12 cellular contexts compared by ENCODE assay signal in the genomic region with DNA sequence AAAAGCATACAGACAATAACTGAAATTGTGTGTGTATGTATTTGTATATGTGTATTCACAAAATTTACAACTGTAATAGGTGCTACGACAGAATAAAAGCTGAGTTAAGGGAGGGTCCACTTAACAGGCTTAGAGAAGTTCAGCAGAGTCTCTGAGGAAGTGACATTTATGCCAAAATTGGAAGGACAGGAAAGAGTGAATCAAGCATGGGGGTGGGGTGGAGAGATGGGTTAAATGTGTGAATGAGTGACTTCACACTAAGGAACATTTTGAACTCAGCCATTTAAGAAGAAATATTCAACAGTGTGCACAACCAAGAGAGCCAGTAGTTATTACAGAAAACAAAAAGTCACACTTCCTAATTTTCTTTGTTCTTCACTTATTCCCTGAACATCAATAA. TPM values are rescaled to one million over a fixed set of nuclear protein-coding genes. Genes with fewer than 3 reads are reported as not detected.
DNase-seq lines count a peak whose midpoint lies in the region; ATAC-seq and TF ChIP-seq lines count a peak whose summit lies in the region.
"Had no signal": no experiment of that assay in that cellular context is flagged by ENCODE, and none has a peak within 500 bp of the region (broad histone marks: within the 10 kb centered on the region; RNA-seq: fewer than 3 reads in every experiment).

No MANE protein-coding gene starts in this region.

- no peaks in the 10 kb centered on the region for H3K36me3 Mint-ChIP-seq in activated naive CD8-positive, alpha-beta T cell treated with anti-CD3 and anti-CD28 coated beads, Interleukin-2, amount 50 U/mL, for 24 hours (ENCODE audit: low read depth)
- H3K36me3 Mint-ChIP-seq: type B pancreatic cell had no signal

- no peaks in the 10 kb centered on the region for H3K9me3 Mint-ChIP-seq in activated naive CD8-positive, alpha-beta T cell treated with anti-CD3 and anti-CD28 coated beads, Interleukin-2, amount 50 U/mL, for 24 hours
- H3K9me3 Mint-ChIP-seq: type B pancreatic cell had no signal

- TF ChIP-seq CTCF in breast epithelium (IDR thresholded peaks at IDR 0.05), result no peak
- no peak for TF ChIP-seq CTCF in omental fat pad (IDR thresholded peaks at IDR 0.05)

- H3K9me3 ChIP-seq in BLaER1 (no peaks in the 10 kb centered on the region), breast epithelium (no peaks in the 10 kb centered on the region)
- H3K9me3 ChIP-seq: Caco-2 had no signal

- H3K27ac Mint-ChIP-seq in activated naive CD8-positive, alpha-beta T cell treated with anti-CD3 and anti-CD28 coated beads, Interleukin-2, amount 50 U/mL, for 24 hours, result peak overlapping the region; percentile 61
- H3K27ac Mint-ChIP-seq: activated T-helper 17 cell treated with anti-CD3 and anti-CD28 coated beads, Interleukin-2, amount 50 U/mL, for 72 hours; type B pancreatic cell had no signal

- ATAC-seq in activated naive CD8-positive, alpha-beta T cell treated with anti-CD3 and anti-CD28 coated beads, Interleukin-2, amount 50 U/mL, for 24 hours, result peak; percentile 35
- ATAC-seq in omental fat pad (ENCODE audit: low FRiP score), result no peak
- ATAC-seq in HG03520 (IDR thresholded peaks at IDR 0.05; ENCODE audit: unreplicated experiment), result no peak
- ATAC-seq: activated T-helper 17 cell treated with anti-CD3 and anti-CD28 coated beads, Interleukin-2, amount 50 U/mL, for 72 hours had no signal

- H3K36me3 ChIP-seq in ACC112 (ENCODE audit: insufficient read depth, low read length) (no peaks in the 10 kb centered on the region), BLaER1 (no peaks in the 10 kb centered on the region), breast epithelium (no peaks in the 10 kb centered on the region)
- H3K36me3 ChIP-seq: brain microvascular endothelial cell had no signal

- DNase-seq in NOMO-1 (lab: John Stamatoyannopoulos, UW; ENCODE audit: unreplicated experiment in 2 of 2), result peak; percentile 56 to 62
- DNase-seq in activated naive CD8-positive, alpha-beta T cell treated with anti-CD3 and anti-CD28 coated beads, Interleukin-2, amount 50 U/mL, for 24 hours, result peak; percentile 60
- no peak for DNase-seq in breast epithelium (ENCODE audit: low spot score in 2 of 2)
- no peak for DNase-seq in omental fat pad (ENCODE audit: low spot score)
- DNase-seq in KG1 (lab: John Stamatoyannopoulos, UW), result no peak
- DNase-seq: brain microvascular endothelial cell, Caco-2 had no signal

- peak overlapping the region; percentile 70 for H3K4me2 ChIP-seq in BLaER1

- intact Hi-C loops in breast epithelium (cut with DNase I; ENCODE audit: low total_unique reads), result loop anchor here (10.0 kb wide), 1 partner anchor 377 kb away; no protein-coding TSS in a partner anchor

- H3K4me3 ChIP-seq in ACC112 (ENCODE audit: low read depth, low read length), result no peak overlapping the region
- H3K4me3 ChIP-seq in BLaER1, result no peak overlapping the region
- H3K4me3 ChIP-seq in breast epithelium, result no peak overlapping the region

- TF ChIP-seq POLR2A in breast epithelium (IDR thresholded peaks at IDR 0.05), result no peak

- H3K27me3 Mint-ChIP-seq in activated naive CD8-positive, alpha-beta T cell treated with anti-CD3 and anti-CD28 coated beads, Interleukin-2, amount 50 U/mL, for 24 hours, result peaks cover 2% of the 10 kb centered on the region
- H3K27me3 Mint-ChIP-seq: activated T-helper 17 cell treated with anti-CD3 and anti-CD28 coated beads, Interleukin-2, amount 50 U/mL, for 72 hours; type B pancreatic cell had no signal

- H3K79me2 ChIP-seq in ACC112 (ENCODE audit: control insufficient read depth, insufficient read depth, low read length, unreplicated experiment), result no peaks in the 10 kb centered on the region

- H3K4me1 ChIP-seq in ACC112 (ENCODE audit: control insufficient read depth, insufficient read depth, low read length, unreplicated experiment) (peaks cover 14% of the 10 kb centered on the region), BLaER1 (peaks cover 38% of the 10 kb centered on the region), breast epithelium (no peaks in the 10 kb centered on the region)
- H3K4me1 ChIP-seq: Caco-2 had no signal

- no peaks in the 10 kb centered on the region for H3K27me3 ChIP-seq in ACC112 (ENCODE audit: insufficient read depth, low read length)
- no peaks in the 10 kb centered on the region for H3K27me3 ChIP-seq in BLaER1
- H3K27me3 ChIP-seq in breast epithelium, result no peaks in the 10 kb centered on the region
- H3K27me3 ChIP-seq: brain microvascular endothelial cell had no signal

- no peak overlapping the region for H3K9ac ChIP-seq in BLaER1

- peaks cover 53% of the 10 kb centered on the region for H3K4me1 Mint-ChIP-seq in activated naive CD8-positive, alpha-beta T cell treated with anti-CD3 and anti-CD28 coated beads, Interleukin-2, amount 50 U/mL, for 24 hours

- H3K27ac ChIP-seq in ACC112 (ENCODE audit: low read depth, low read length) (no peak overlapping the region), BLaER1 (no peak overlapping the region), breast epithelium (no peak overlapping the region)
- H3K27ac ChIP-seq: brain microvascular endothelial cell had no signal

- peak overlapping the region; percentile 9 for H2AFZ ChIP-seq in ACC112 (ENCODE audit: low read length, unreplicated experiment)

- H3K4me3 Mint-ChIP-seq in activated naive CD8-positive, alpha-beta T cell treated with anti-CD3 and anti-CD28 coated beads, Interleukin-2, amount 50 U/mL, for 24 hours, result peak overlapping the region; percentile 9
- H3K4me3 Mint-ChIP-seq: activated T-helper 17 cell treated with anti-CD3 and anti-CD28 coated beads, Interleukin-2, amount 50 U/mL, for 72 hours; type B pancreatic cell had no signal

- no peaks in the 10 kb centered on the region for H4K20me1 ChIP-seq in BLaER1

RNA-seq across cellular contexts. Expression of a gene that starts 53.8 kb away (rescaled TPM):
- total RNA-seq in breast epithelium, result 100 to 1,000 TPM in 2 of 3 donors, 10 to 100 TPM in 1; 13.6 to 210 (median 189) TPM
- total RNA-seq in omental fat pad, result 10 to 100 TPM; 28.4 to 63.6 (median 47.1) TPM
- total RNA-seq: Caco-2 had no signal

Comparison
In these comparisons a context has a peak if more than half of its experiments do, and no peak if none do; other contexts are left out.
1. DNase-seq: peak in NOMO-1 (2 of 2) and activated naive CD8-positive, alpha-beta T cell treated with anti-CD3 and anti-CD28 coated beads, Interleukin-2, amount 50 U/mL, for 24 hours (single experiment); none in breast epithelium (0 of 2), omental fat pad (single experiment) and KG1 (single experiment).